ENCODE assay signal across 16 cellular contexts in the genomic region with DNA sequence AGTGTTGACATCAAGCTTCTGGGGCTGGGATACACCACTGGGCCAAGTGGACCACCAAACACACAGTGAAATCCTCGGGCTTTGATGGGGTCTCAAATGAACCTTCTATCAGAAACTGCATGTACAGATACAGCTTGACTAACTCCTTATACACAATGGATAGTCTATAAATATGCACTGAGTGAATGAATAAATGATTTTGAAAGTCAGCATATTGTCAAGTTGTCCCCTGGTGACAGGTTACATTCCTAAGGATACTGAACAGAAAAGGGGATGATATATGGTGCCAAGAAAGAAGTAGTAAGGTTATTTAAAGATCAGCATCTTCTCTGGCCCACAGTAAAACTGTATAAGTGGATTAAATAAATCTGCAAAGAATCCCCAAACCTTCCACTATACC.
DNase-seq lines count a peak whose midpoint lies in the region; ATAC-seq, FAIRE-seq and TF ChIP-seq lines count a peak whose summit lies in the region.
"Had no signal": no experiment of that assay in that cellular context is flagged by ENCODE, and none has a peak within 500 bp of the region (broad histone marks: within the 10 kb centered on the region; RNA-seq: fewer than 3 reads in every experiment).

No MANE protein-coding gene starts in this region.

- TF ChIP-seq RAD21 in HepG2 (CRISPR knock-in tag; IDR thresholded peaks at IDR 0.05): no peak
- TF ChIP-seq RAD21 in GM12878 (IDR thresholded peaks at IDR 0.05; ENCODE audit: insufficient read depth, low read depth, low read length): no peak

- H3K23ac ChIP-seq in mesendoderm (ENCODE audit: low read length): no peak overlapping the region

- H4K5ac ChIP-seq in mesendoderm (ENCODE audit: low read length): no peak overlapping the region

- no peak overlapping the region for H3K4ac ChIP-seq in mesendoderm (ENCODE audit: low read depth, low read length)

- peak overlapping the region; percentile 47 for H3K18ac ChIP-seq in mesendoderm (ENCODE audit: low read length)

- SMC1A ChIA-PET in GM12878 (lab: Charles Lee; ENCODE audit: uncharacterized antibody, unreplicated experiment): interaction anchor here (0.6 to 5.9 kb wide), 26 partner anchors 10 to 380 kb away, joined by 3 to 65 read pairs (median 4); partner anchors contain the start of gene TNIK

- no peak overlapping the region for H3K4me2 ChIP-seq in HepG2 (ENCODE audit: low read depth, low read length)
- H3K4me2 ChIP-seq in GM12878 (ENCODE audit: control insufficient read depth, insufficient read depth): peak overlapping the region; percentile 21
- H3K4me2 ChIP-seq in mesendoderm (ENCODE audit: low read length): no peak overlapping the region
- H3K4me2 ChIP-seq: BLaER1 treated with 17β-estradiol and CSF1 and Interleukin-3, amounts not matched to agents 10 nM and 100 nM had no signal

- peaks cover 34% of the 10 kb centered on the region for H3K4me1 ChIP-seq in HepG2 (ENCODE audit: insufficient read depth, low read length)
- peaks cover 0 to 16% (median 2%) of the 10 kb centered on the region in 4 donors for H3K4me1 ChIP-seq in right lobe of liver
- H3K4me1 ChIP-seq in GM12878 (ENCODE audit: control insufficient read depth, insufficient read depth, low read length): peaks cover 42% of the 10 kb centered on the region
- H3K4me1 ChIP-seq in mesendoderm (ENCODE audit: control insufficient read depth, low read depth, low read length): peaks cover 7% of the 10 kb centered on the region
- peaks cover 0 to 33% (median 8%) of the 10 kb centered on the region in 4 donors for H3K4me1 ChIP-seq in tibial artery

- no peak overlapping the region for H2BK120ac ChIP-seq in mesendoderm (ENCODE audit: low read depth, low read length)

- H3K27ac ChIP-seq in HepG2 (ENCODE audit: extremely low read length, insufficient read depth, low read length): no peak overlapping the region
- H3K27ac ChIP-seq in right lobe of liver: no peak overlapping the region
- peak overlapping the region; percentile 66; the same call in 1 of the 2 replicates for H3K27ac ChIP-seq in GM12878 (ENCODE audit: control insufficient read depth, insufficient read depth)
- H3K27ac ChIP-seq in mesendoderm (ENCODE audit: low read depth, low read length): no peak overlapping the region
- peak overlapping the region; percentile 50 to 56 for H3K27ac ChIP-seq in tibial artery
- H3K27ac ChIP-seq: BLaER1 treated with 17β-estradiol and CSF1 and Interleukin-3, amounts not matched to agents 10 nM and 100 nM had no signal

- H3K79me1 ChIP-seq in mesendoderm (ENCODE audit: low read length): no peaks in the 10 kb centered on the region

- no peaks in the 10 kb centered on the region for H3K36me3 ChIP-seq in HepG2 (replicated peaks in 1 of 2; ENCODE audit: control insufficient read depth in 1 of 2, insufficient read depth in 2 of 2, low read length in 2 of 2)
- no peaks in the 10 kb centered on the region for H3K36me3 ChIP-seq in right lobe of liver
- H3K36me3 ChIP-seq in GM12878 (ENCODE audit: control insufficient read depth in 2 of 2, insufficient read depth in 2 of 2, low read length in 1 of 2): peaks cover 5 to 25% of the 10 kb centered on the region in 2 experiments; a peak in 3 of 4 replicates
- no peaks in the 10 kb centered on the region for H3K36me3 ChIP-seq in mesendoderm (ENCODE audit: control insufficient read depth, insufficient read depth, low read length)
- H3K36me3 ChIP-seq in tibial artery: no peaks in the 10 kb centered on the region
- H3K36me3 ChIP-seq: BLaER1 treated with 17β-estradiol and CSF1 and Interleukin-3, amounts not matched to agents 10 nM and 100 nM had no signal

- CTCF ChIA-PET in HepG2 (lab: Yijun Ruan, JAX; ENCODE audit: low intra/inter-chr PET ratio, low total read pairs): no interaction called here
- CTCF ChIA-PET in GM12878 (lab: Yijun Ruan, JAX): interaction anchor here (0.6 to 5.7 kb wide), 15 partner anchors 11 to 381 kb away, joined by 3 to 23 read pairs (median 7); no protein-coding TSS in a partner anchor

- POLR2A ChIA-PET in HepG2 (lab: Yijun Ruan, JAX): no interaction called here
- POLR2A ChIA-PET in GM12878 (lab: Charles Lee): interaction anchor here (0.6 to 1.4 kb wide), 2 partner anchors 169 to 466 kb away, joined by 3 read pairs; no protein-coding TSS in a partner anchor

- BruUV-seq in HepG2 (replicated peaks; lab: Mats Ljungman, UMichigan): no TSS peak
- no TSS peak for BruUV-seq in GM12878 (replicated peaks; lab: Mats Ljungman, UMichigan)

- FAIRE-seq in HepG2 (lab: Jason Lieb, UNC) (no peak), GM12878 (lab: Jason Lieb, UNC) (no peak)
- FAIRE-seq: GM12892 had no signal

- DNase-seq in HepG2 (ENCODE audit: low spot score): no peak
- DNase-seq in right lobe of liver: no peak
- no peak for DNase-seq in GM12878 (ENCODE audit: low read depth, low spot score)
- DNase-seq in mesendoderm: no peak
- DNase-seq in tibial artery: no peak
- DNase-seq: 8988T; ACHN; Calu3; CD4-positive, CD25-positive, alpha-beta regulatory T cell; DMS 273 treated with DMSO at 0.1 percent for 48 hours; HFFc6 had no signal

- H3K56ac ChIP-seq in mesendoderm (ENCODE audit: low read length): no peak overlapping the region

- intact Hi-C loops in HepG2 (cut with micrococcal nuclease; ENCODE audit: unreplicated experiment): loop anchor here (10.0 kb wide), 1 partner anchor 649 kb away; no protein-coding TSS in a partner anchor
- intact Hi-C loops in right lobe of liver (cut with DNase I): no loop called here
- intact Hi-C loops in GM12878 (cut with micrococcal nuclease; ENCODE audit: unreplicated experiment): loop anchor here (2.0 to 10.0 kb wide), 4 partner anchors 69 to 649 kb away; no protein-coding TSS in a partner anchor
- intact Hi-C loops in tibial artery (cut with DNase I; ENCODE audit: low total_unique reads): loop anchor here (5.0 kb wide), 1 partner anchor 276 kb away; the partner anchor contains the start of gene TNIK

- H3K79me2 ChIP-seq in HepG2 (ENCODE audit: insufficient read depth, low read length) (no peaks in the 10 kb centered on the region), GM12878 (ENCODE audit: control insufficient read depth, insufficient read depth, low read length) (peaks cover 15% of the 10 kb centered on the region), mesendoderm (ENCODE audit: control insufficient read depth, insufficient read depth, low read length) (no peaks in the 10 kb centered on the region)

- no peak overlapping the region for H3K9ac ChIP-seq in HepG2 (ENCODE audit: insufficient read depth, low read depth, low read length)
- no peak overlapping the region for H3K9ac ChIP-seq in GM12878 (ENCODE audit: control insufficient read depth, insufficient read depth, low read length)
- H3K9ac ChIP-seq in mesendoderm (ENCODE audit: low read length): no peak overlapping the region
- H3K9ac ChIP-seq: BLaER1 treated with 17β-estradiol and CSF1 and Interleukin-3, amounts not matched to agents 10 nM and 100 nM had no signal

- H2AFZ ChIP-seq in HepG2 (ENCODE audit: low read length) (no peak overlapping the region), GM12878 (ENCODE audit: control insufficient read depth, low read depth, low read length) (no peak overlapping the region)

- no peaks in the 10 kb centered on the region for H3K9me3 ChIP-seq in HepG2 (ENCODE audit: low read length)
- H3K9me3 ChIP-seq in right lobe of liver: no peaks in the 10 kb centered on the region
- H3K9me3 ChIP-seq in GM12878 (replicated peaks; ENCODE audit: control insufficient read depth, insufficient read depth, low read length): no peaks in the 10 kb centered on the region
- H3K9me3 ChIP-seq in tibial artery: no peaks in the 10 kb centered on the region
- H3K9me3 ChIP-seq: BLaER1 treated with 17β-estradiol and CSF1 and Interleukin-3, amounts not matched to agents 10 nM and 100 nM had no signal

- no peak overlapping the region for H2BK5ac ChIP-seq in mesendoderm (ENCODE audit: low read length)

- H4K20me1 ChIP-seq in HepG2 (ENCODE audit: insufficient read depth, low read length): no peaks in the 10 kb centered on the region
- H4K20me1 ChIP-seq in GM12878 (ENCODE audit: control insufficient read depth, insufficient read depth): no peaks in the 10 kb centered on the region
- H4K20me1 ChIP-seq: BLaER1 treated with 17β-estradiol and CSF1 and Interleukin-3, amounts not matched to agents 10 nM and 100 nM had no signal

- no peak for ATAC-seq in HepG2
- no peak for ATAC-seq in right lobe of liver
- ATAC-seq in GM12878: no peak
- no peak for ATAC-seq in HG02623 (IDR thresholded peaks at IDR 0.05; ENCODE audit: unreplicated experiment)
- no peak for ATAC-seq in GM18498 (IDR thresholded peaks at IDR 0.05; ENCODE audit: unreplicated experiment)
- no peak for ATAC-seq in HG03175 (IDR thresholded peaks at IDR 0.05; ENCODE audit: unreplicated experiment)

- no peak overlapping the region for H4K8ac ChIP-seq in mesendoderm (ENCODE audit: low read depth, low read length)

- WGBS in HepG2 (ENCODE audit: low lambda C conversion rate): 58% methylated on average over 1 of the region's 1 CpG
- 88% methylated on average over 1 of the region's 1 CpG for WGBS in right lobe of liver (ENCODE audit: insufficient coverage, low coverage, low lambda C conversion rate, missing lambda C conversion rate)
- 100% methylated on average over 1 of the region's 1 CpG for WGBS in GM12878 (ENCODE audit: insufficient coverage, insufficient replicate concordance, low lambda C conversion rate, missing lambda C conversion rate)
- no CpG with 5 or more reads among the region's 1 CpG for WGBS in mesendoderm (ENCODE audit: extremely low coverage, insufficient coverage, low lambda C conversion rate)

- no peak overlapping the region for H3K4me3 ChIP-seq in HepG2 (replicated peaks in 1 of 3; ENCODE audit: insufficient read depth in 1 of 3, low read depth in 2 of 3, low read length in 3 of 3)
- H3K4me3 ChIP-seq in right lobe of liver: no peak overlapping the region
- H3K4me3 ChIP-seq in GM12878: no peak overlapping the region
- no peak overlapping the region for H3K4me3 ChIP-seq in mesendoderm (ENCODE audit: low read length)
- H3K4me3 ChIP-seq in tibial artery: no peak overlapping the region
- H3K4me3 ChIP-seq: BLaER1 treated with 17β-estradiol and CSF1 and Interleukin-3, amounts not matched to agents 10 nM and 100 nM had no signal

- in situ Hi-C loops in HepG2 (cut with HindIII; ENCODE audit: extremely low pct_ligation_motif_present, low pct_unique_long_range_greater_than_20kb): loop anchor here (5.0 kb wide), 1 partner anchor 381 kb away; no protein-coding TSS in a partner anchor
- in situ Hi-C loops in GM12878 (cut with MboI): loop anchor here (5.0 kb wide), 1 partner anchor 271 kb away; no protein-coding TSS in a partner anchor

- TF ChIP-seq CTCF in HepG2 (CRISPR knock-in tag; IDR thresholded peaks at IDR 0.05) (no peak), right lobe of liver (IDR thresholded peaks at IDR 0.05) (no peak), GM12878 (IDR thresholded peaks at IDR 0.05 in 2 of 3, conservative IDR thresholded peaks at IDR 0.05 in 1 of 3; ENCODE audit: control insufficient read depth in 2 of 3, extremely low read depth in 1 of 3, insufficient read depth in 1 of 3, low read depth in 3 of 3, low read length in 3 of 3) (no peak), tibial artery (IDR thresholded peaks at IDR 0.05) (no peak)

- no peak overlapping the region for H2BK15ac ChIP-seq in mesendoderm (replicated peaks; ENCODE audit: low read depth)

- TF ChIP-seq EP300 in HepG2 (IDR thresholded peaks at IDR 0.05; ENCODE audit: low read depth in 2 of 2, low read length in 2 of 2) (no peak), HepG2 (CRISPR knock-in tag; IDR thresholded peaks at IDR 0.05; ENCODE audit: borderline replicate concordance) (no peak), GM12878 (IDR thresholded peaks at IDR 0.05; ENCODE audit: borderline replicate concordance in 1 of 2, control insufficient read depth in 1 of 2, low read depth in 2 of 2, low read length in 2 of 2) (no peak)

- RAD21 ChIA-PET in GM12878 (lab: Charles Lee; ENCODE audit: unreplicated experiment): interaction anchor here (0.6 to 4.8 kb wide), 16 partner anchors 10 to 380 kb away, joined by 3 to 31 read pairs (median 4); no protein-coding TSS in a partner anchor

- no peak overlapping the region for H2AK5ac ChIP-seq in mesendoderm (ENCODE audit: low read length)

- TF ChIP-seq POLR2A in HepG2 (IDR thresholded peaks at IDR 0.05; ENCODE audit: insufficient read depth in 1 of 2, low read depth in 2 of 2, low read length in 2 of 2): no peak
- no peak for TF ChIP-seq POLR2A in right lobe of liver (IDR thresholded peaks at IDR 0.05)
- TF ChIP-seq POLR2A in GM12878 (IDR thresholded peaks at IDR 0.05; ENCODE audit: low read depth, low read length): no peak

- no peaks in the 10 kb centered on the region for H3K27me3 ChIP-seq in HepG2 (ENCODE audit: control insufficient read depth in 1 of 2, insufficient read depth in 2 of 2, low read length in 2 of 2)
- no peaks in the 10 kb centered on the region for H3K27me3 ChIP-seq in right lobe of liver
- no peaks in the 10 kb centered on the region for H3K27me3 ChIP-seq in GM12878 (replicated peaks in 1 of 2; ENCODE audit: control insufficient read depth in 2 of 2, insufficient read depth in 2 of 2, low read length in 1 of 2)
- no peaks in the 10 kb centered on the region for H3K27me3 ChIP-seq in mesendoderm (ENCODE audit: insufficient read depth, low read length, poor library complexity)
- H3K27me3 ChIP-seq in tibial artery: no peaks in the 10 kb centered on the region
- H3K27me3 ChIP-seq: BLaER1 treated with 17β-estradiol and CSF1 and Interleukin-3, amounts not matched to agents 10 nM and 100 nM had no signal

Comparison
In these comparisons a context has a peak if more than half of its experiments do, and no peak if none do; other contexts are left out.
1. intact Hi-C loops: an anchor here in HepG2 (10.0 kb wide), GM12878 (2.0 to 10.0 kb wide) and tibial artery (5.0 kb wide); none called in right lobe of liver.
2. H3K27ac ChIP-seq: peak in GM12878 (single experiment) and tibial artery (2 of 2); none in HepG2 (single experiment), right lobe of liver (0 of 3) and mesendoderm (single experiment).